Comparison of ENCODE assay signal across 14 cellular contexts in genomic region chr3:124174463-124174862, GRCh38.
DNase-seq lines count a peak whose midpoint lies in the region; ATAC-seq and TF ChIP-seq lines count a peak whose summit lies in the region.
"Had no signal": no experiment of that assay in that cellular context is flagged by ENCODE, and none has a peak within 500 bp of the region (broad histone marks: within the 10 kb centered on the region; RNA-seq: fewer than 3 reads in every experiment).

No MANE protein-coding gene starts in this region.

- H3K36me3 ChIP-seq in right atrium auricular region (no peaks in the 10 kb centered on the region), upper lobe of right lung (no peaks in the 10 kb centered on the region)
- H3K36me3 ChIP-seq: gastroesophageal sphincter had no signal

- H3K4me3 ChIP-seq in right atrium auricular region (no peak overlapping the region), upper lobe of right lung (no peak overlapping the region)
- H3K4me3 ChIP-seq: A549, dorsolateral prefrontal cortex, gastroesophageal sphincter, lung had no signal

- H3K27ac ChIP-seq in right atrium auricular region: no peak overlapping the region
- H3K27ac ChIP-seq in upper lobe of right lung: no peak overlapping the region
- H3K27ac ChIP-seq: A549, dorsolateral prefrontal cortex, gastroesophageal sphincter had no signal

- no peaks in the 10 kb centered on the region for H3K9me3 ChIP-seq in right atrium auricular region
- H3K9me3 ChIP-seq in upper lobe of right lung: no peaks in the 10 kb centered on the region
- H3K9me3 ChIP-seq: A549, gastroesophageal sphincter had no signal

- DNase-seq in Right ventricle myocardium inferior (ENCODE audit: missing footprints): no peak
- DNase-seq in right atrium auricular region (ENCODE audit: low spot score): no peak
- peak; percentile 97 for DNase-seq in NCI-H2196 (lab: John Stamatoyannopoulos, UW; ENCODE audit: unreplicated experiment)
- DNase-seq in astrocyte of the hippocampus (ENCODE audit: low read depth, low spot score): peak; percentile 12
- DNase-seq in Kasumi-1 (lab: John Stamatoyannopoulos, UW): no peak
- no peak for DNase-seq in upper lobe of right lung
- no peak for DNase-seq in GM03348 (ENCODE audit: low spot score)
- DNase-seq: activated CD4-positive, alpha-beta memory T cell treated with anti-CD3 and anti-CD28 coated beads for 36 hours; MM.1S had no signal

- TF ChIP-seq CTCF in right atrium auricular region (IDR thresholded peaks at IDR 0.05) (no peak), upper lobe of right lung (IDR thresholded peaks at IDR 0.05) (no peak)

- peak; percentile 46 for ATAC-seq in Right ventricle myocardium inferior
- ATAC-seq in upper lobe of right lung: no peak
- no peak for ATAC-seq in HG02938 (IDR thresholded peaks at IDR 0.05; ENCODE audit: unreplicated experiment)
- ATAC-seq: A549, gastroesophageal sphincter had no signal

- H3K4me1 ChIP-seq in right atrium auricular region (no peaks in the 10 kb centered on the region), upper lobe of right lung (no peaks in the 10 kb centered on the region)
- H3K4me1 ChIP-seq: A549 had no signal

- H3K27me3 ChIP-seq in right atrium auricular region (no peaks in the 10 kb centered on the region), upper lobe of right lung (no peaks in the 10 kb centered on the region)
- H3K27me3 ChIP-seq: dorsolateral prefrontal cortex, gastroesophageal sphincter had no signal

- intact Hi-C loops in Right ventricle myocardium inferior (cut with DNase I): no loop called here
- intact Hi-C loops in upper lobe of right lung (cut with DNase I): no loop called here

Comparison
In these comparisons a context has a peak if more than half of its experiments do, and no peak if none do; other contexts are left out.
1. DNase-seq: peak in NCI-H2196 (single experiment) and astrocyte of the hippocampus (single experiment); none in Right ventricle myocardium inferior (single experiment), right atrium auricular region (single experiment), Kasumi-1 (0 of 2), upper lobe of right lung (single experiment) and GM03348 (single experiment).